ENCODE assay signal across 1 cellular context in the genomic region with DNA sequence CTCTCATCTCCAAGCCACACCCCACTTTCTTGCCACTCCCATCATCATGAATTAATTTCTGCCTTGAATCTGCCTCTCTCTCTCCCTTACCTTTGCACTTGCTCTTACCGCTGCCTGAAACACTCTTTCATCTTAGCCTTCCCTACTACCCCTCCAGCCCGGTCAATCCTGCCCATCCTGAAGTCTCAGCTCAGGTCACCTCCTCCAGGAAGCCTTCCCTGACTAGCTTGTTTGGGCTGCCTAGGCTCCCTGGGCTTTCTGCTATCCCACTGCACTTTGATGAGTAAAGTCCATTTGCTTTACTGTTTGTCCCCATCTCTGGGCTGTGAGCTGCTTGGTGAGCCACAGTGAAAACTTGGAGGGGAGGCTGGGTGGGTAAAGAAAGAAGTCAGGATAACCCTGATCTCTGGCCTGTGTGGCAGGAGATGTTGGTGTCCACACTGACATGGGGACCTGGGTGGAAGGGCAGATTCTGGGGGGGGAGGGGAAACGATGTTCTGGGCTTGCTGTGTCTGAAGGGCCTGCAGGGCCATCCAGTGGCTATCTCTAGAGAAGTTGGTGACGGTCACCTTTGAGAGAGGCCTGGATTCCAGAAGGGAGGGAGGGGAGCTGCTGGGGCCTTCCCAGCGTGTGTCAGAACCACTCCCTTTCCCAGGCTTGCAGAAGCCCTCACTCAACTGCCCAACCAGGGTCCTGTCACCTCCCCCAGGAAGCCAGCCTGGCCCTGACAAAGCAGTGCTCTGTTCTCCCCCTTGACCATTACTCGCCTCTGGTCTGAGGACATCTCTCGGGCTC.
TF ChIP-seq lines count a peak whose summit lies in the region.

No MANE protein-coding gene starts in this region.

TF ChIP-seq in IMR-90, 13 proteins besides CTCF, POLR2A, EP300 and RAD21:
- TF ChIP-seq, protein P1, sequence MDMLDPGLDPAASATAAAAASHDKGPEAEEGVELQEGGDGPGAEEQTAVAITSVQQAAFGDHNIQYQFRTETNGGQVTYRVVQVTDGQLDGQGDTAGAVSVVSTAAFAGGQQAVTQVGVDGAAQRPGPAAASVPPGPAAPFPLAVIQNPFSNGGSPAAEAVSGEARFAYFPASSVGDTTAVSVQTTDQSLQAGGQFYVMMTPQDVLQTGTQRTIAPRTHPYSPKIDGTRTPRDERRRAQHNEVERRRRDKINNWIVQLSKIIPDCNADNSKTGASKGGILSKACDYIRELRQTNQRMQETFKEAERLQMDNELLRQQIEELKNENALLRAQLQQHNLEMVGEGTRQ (IDR thresholded peaks at IDR 0.05; ENCODE audit: low read depth, low read length) = no peak
- no peak for TF ChIP-seq NFE2L2 (IDR thresholded peaks at IDR 0.05; ENCODE audit: low read depth, low read length)
- TF ChIP-seq RCOR1 (IDR thresholded peaks at IDR 0.05; ENCODE audit: insufficient replicate concordance, low read length) = no peak
- TF ChIP-seq CEBPB (IDR thresholded peaks at IDR 0.05; ENCODE audit: low read depth, low read length) = no peak
- TF ChIP-seq, protein P2, sequence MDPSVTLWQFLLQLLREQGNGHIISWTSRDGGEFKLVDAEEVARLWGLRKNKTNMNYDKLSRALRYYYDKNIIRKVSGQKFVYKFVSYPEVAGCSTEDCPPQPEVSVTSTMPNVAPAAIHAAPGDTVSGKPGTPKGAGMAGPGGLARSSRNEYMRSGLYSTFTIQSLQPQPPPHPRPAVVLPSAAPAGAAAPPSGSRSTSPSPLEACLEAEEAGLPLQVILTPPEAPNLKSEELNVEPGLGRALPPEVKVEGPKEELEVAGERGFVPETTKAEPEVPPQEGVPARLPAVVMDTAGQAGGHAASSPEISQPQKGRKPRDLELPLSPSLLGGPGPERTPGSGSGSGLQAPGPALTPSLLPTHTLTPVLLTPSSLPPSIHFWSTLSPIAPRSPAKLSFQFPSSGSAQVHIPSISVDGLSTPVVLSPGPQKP (IDR thresholded peaks at IDR 0.05; ENCODE audit: borderline replicate concordance, low read depth, low read length) = no peak
- no peak for TF ChIP-seq MAFK (IDR thresholded peaks at IDR 0.05; ENCODE audit: low read depth, low read length)
- TF ChIP-seq FOS (IDR thresholded peaks at IDR 0.05; ENCODE audit: low read depth, low read length) = no peak
- no peak for TF ChIP-seq MAZ (IDR thresholded peaks at IDR 0.05; ENCODE audit: borderline replicate concordance, low read depth, low read length)
- TF ChIP-seq MXI1 (IDR thresholded peaks at IDR 0.05; ENCODE audit: borderline replicate concordance, low read depth, low read length) = no peak
- no peak for TF ChIP-seq CHD1 (IDR thresholded peaks at IDR 0.05; ENCODE audit: low read depth, low read length)
